31 cellular contexts compared by ENCODE assay signal in the genomic region with DNA sequence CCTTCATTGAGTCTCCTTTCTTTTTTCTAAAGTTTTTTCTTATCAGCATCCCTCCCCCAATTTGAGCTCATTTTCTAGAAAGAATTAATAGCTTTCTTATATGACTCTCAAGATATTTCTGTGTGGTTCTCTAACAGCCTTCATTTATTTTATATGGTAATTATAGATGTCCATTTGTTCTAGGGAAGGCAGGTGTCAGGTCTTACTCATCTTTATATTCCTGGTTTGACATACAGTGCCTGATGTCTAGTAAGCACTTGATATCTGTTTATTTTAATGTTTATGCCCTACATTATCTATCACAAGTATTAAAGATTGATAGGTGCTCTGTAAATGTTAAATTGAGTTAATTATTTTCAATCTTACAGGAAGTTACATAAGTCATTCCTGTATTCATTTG.
"Had no signal": no experiment of that assay in that cellular context is flagged by ENCODE, and none has a peak within 500 bp of the region (broad histone marks: within the 10 kb centered on the region; RNA-seq: fewer than 3 reads in every experiment).

No MANE protein-coding gene starts in this region.

- H3K4me3 Mint-ChIP-seq: activated CD4-positive, alpha-beta T cell treated with anti-CD3 and anti-CD28 coated beads for 36 hours; activated CD4-positive, alpha-beta T cell treated with anti-CD3 and anti-CD28 coated beads, Interleukin-2, amount 10 ng/mL, durations not matched to agents 7 days and 5 days; activated naive CD4-positive, alpha-beta T cell treated with anti-CD3 and anti-CD28 coated beads, Interleukin-2, amount 10 ng/mL, durations not matched to agents 7 days and 5 days; activated naive CD8-positive, alpha-beta T cell treated with anti-CD3 and anti-CD28 coated beads for 36 hours; activated T-cell treated with anti-CD3 and anti-CD28 coated beads, Interleukin-2, amount 50 U/mL, for 4 hours; T-helper 1 cell treated with Interleukin-12 subunit alpha and Interleukin-12 subunit beta and Interleukin-4 antibody, amounts not matched to agents 30 μg/mL and 1 μg/mL, for 36 hours; T-helper 2 cell treated with Interferon-gamma antibody and Interleukin-4, amounts not matched to agents 5 μg/mL and 100 μg/mL, for 36 hours had no signal

- H3K36me3 ChIP-seq: ascending aorta, cardiac muscle cell, Peyer's patch had no signal

- H3K4me1 ChIP-seq: ascending aorta, Peyer's patch had no signal

- DNase-seq: activated CD4-positive, alpha-beta T cell treated with anti-CD3 and anti-CD28 coated beads for 36 hours; activated CD4-positive, alpha-beta T cell treated with anti-CD3 and anti-CD28 coated beads, Interleukin-2, amount 10 ng/mL, durations not matched to agents 7 days and 5 days; activated CD4-positive, alpha-beta T cell treated with anti-CD3 and anti-CD28 coated beads, Interleukin-2, amount 50 U/mL, for 48 hours; activated CD8-positive, alpha-beta memory T cell treated with anti-CD3 and anti-CD28 coated beads, Interleukin-2, amount 50 U/mL, for 4 hours; activated effector memory CD4-positive, alpha-beta T cell treated with Interleukin-2 at 50 U/mL for 16 hours; activated naive CD4-positive, alpha-beta T cell treated with anti-CD3 and anti-CD28 coated beads, Interleukin-2, amount 10 ng/mL, durations not matched to agents 7 days and 5 days; activated naive CD8-positive, alpha-beta T cell treated with anti-CD3 and anti-CD28 coated beads for 36 hours; activated T-cell treated with anti-CD3 and anti-CD28 coated beads for 4 hours; activated T-cell treated with anti-CD3 and anti-CD28 coated beads, Interleukin-2, amount 50 U/mL, for 4 hours; amygdala; Karpas-422; KBM-7; NCI-H1105; NCI-H1436; NCI-H1694; NCI-H1930; NCI-H2081 treated with DMSO at 0.1 percent for 48 hours; NCI-H226; NCI-H446 treated with DMSO at 0.1 percent for 48 hours; NCI-H524; NCI-H69; PC-3; Peyer's patch; RPMI8226; SHP77 treated with DMSO at 0.1 percent for 48 hours; SK-N-SH had no signal

- H3K4me3 ChIP-seq: ascending aorta, cardiac muscle cell, Peyer's patch, SJSA1 had no signal

- H3K9me3 Mint-ChIP-seq: activated CD4-positive, alpha-beta T cell treated with anti-CD3 and anti-CD28 coated beads, Interleukin-2, amount 10 ng/mL, durations not matched to agents 7 days and 5 days; activated naive CD4-positive, alpha-beta T cell treated with anti-CD3 and anti-CD28 coated beads, Interleukin-2, amount 10 ng/mL, durations not matched to agents 7 days and 5 days; activated naive CD8-positive, alpha-beta T cell treated with anti-CD3 and anti-CD28 coated beads for 36 hours; activated T-cell treated with anti-CD3 and anti-CD28 coated beads, Interleukin-2, amount 50 U/mL, for 4 hours; T-helper 1 cell treated with Interleukin-12 subunit alpha and Interleukin-12 subunit beta and Interleukin-4 antibody, amounts not matched to agents 30 μg/mL and 1 μg/mL, for 36 hours; T-helper 2 cell treated with Interferon-gamma antibody and Interleukin-4, amounts not matched to agents 5 μg/mL and 100 μg/mL, for 36 hours had no signal

- H3K36me3 Mint-ChIP-seq: activated naive CD4-positive, alpha-beta T cell treated with anti-CD3 and anti-CD28 coated beads, Interleukin-2, amount 10 ng/mL, durations not matched to agents 7 days and 5 days; activated naive CD8-positive, alpha-beta T cell treated with anti-CD3 and anti-CD28 coated beads for 36 hours had no signal

- H3K27ac ChIP-seq: ascending aorta, cardiac muscle cell, Peyer's patch, SJSA1 had no signal

- H3K27me3 Mint-ChIP-seq: activated CD4-positive, alpha-beta T cell treated with anti-CD3 and anti-CD28 coated beads for 36 hours; activated CD4-positive, alpha-beta T cell treated with anti-CD3 and anti-CD28 coated beads, Interleukin-2, amount 10 ng/mL, durations not matched to agents 7 days and 5 days; activated naive CD4-positive, alpha-beta T cell treated with anti-CD3 and anti-CD28 coated beads, Interleukin-2, amount 10 ng/mL, durations not matched to agents 7 days and 5 days; activated naive CD8-positive, alpha-beta T cell treated with anti-CD3 and anti-CD28 coated beads for 36 hours had no signal

- H3K27ac Mint-ChIP-seq: activated CD4-positive, alpha-beta T cell treated with anti-CD3 and anti-CD28 coated beads for 36 hours; activated CD4-positive, alpha-beta T cell treated with anti-CD3 and anti-CD28 coated beads, Interleukin-2, amount 10 ng/mL, durations not matched to agents 7 days and 5 days; activated naive CD4-positive, alpha-beta T cell treated with anti-CD3 and anti-CD28 coated beads, Interleukin-2, amount 10 ng/mL, durations not matched to agents 7 days and 5 days; activated naive CD8-positive, alpha-beta T cell treated with anti-CD3 and anti-CD28 coated beads for 36 hours; T-helper 1 cell treated with Interleukin-12 subunit alpha and Interleukin-12 subunit beta and Interleukin-4 antibody, amounts not matched to agents 30 μg/mL and 1 μg/mL, for 36 hours; T-helper 2 cell treated with Interferon-gamma antibody and Interleukin-4, amounts not matched to agents 5 μg/mL and 100 μg/mL, for 36 hours had no signal

- H3K4me1 Mint-ChIP-seq: activated CD4-positive, alpha-beta T cell treated with anti-CD3 and anti-CD28 coated beads for 36 hours; activated CD4-positive, alpha-beta T cell treated with anti-CD3 and anti-CD28 coated beads, Interleukin-2, amount 10 ng/mL, durations not matched to agents 7 days and 5 days; activated naive CD4-positive, alpha-beta T cell treated with anti-CD3 and anti-CD28 coated beads, Interleukin-2, amount 10 ng/mL, durations not matched to agents 7 days and 5 days; activated naive CD8-positive, alpha-beta T cell treated with anti-CD3 and anti-CD28 coated beads for 36 hours had no signal

- ATAC-seq: activated CD4-positive, alpha-beta T cell treated with anti-CD3 and anti-CD28 coated beads for 36 hours; activated T-cell treated with anti-CD3 and anti-CD28 coated beads, Interleukin-2, amount 50 U/mL, for 4 hours; PC-3 had no signal

- H3K27me3 ChIP-seq: ascending aorta, cardiac muscle cell, Peyer's patch, SJSA1 had no signal

- H3K9me3 ChIP-seq: ascending aorta, Peyer's patch, SJSA1, SK-N-SH had no signal
